In genomic region chr4:173013232-173013932, GRCh38 we compare ENCODE assay signal across 8 cellular contexts.
DNase-seq lines count a peak whose midpoint lies in the region; ATAC-seq and TF ChIP-seq lines count a peak whose summit lies in the region.

No MANE protein-coding gene starts in this region.

- no peak overlapping the region for H3K4me3 Mint-ChIP-seq in activated T-helper 1 cell treated with anti-CD3 and anti-CD28 coated beads, Interleukin-12 subunit alpha, Interleukin-12 subunit beta, Interleukin-2, Interleukin-4 antibody, amounts not matched to agents 30 ng/mL and 10 ng/mL and 1 ng/mL, durations not matched to agents 14 hours and 24 hours and 36 hours

- H2AFZ ChIP-seq in OCI-LY3 (ENCODE audit: low read depth, low read length) = no peak overlapping the region

- no peak overlapping the region for H3K4me2 ChIP-seq in OCI-LY3 (ENCODE audit: low read length)

- DNase-seq in NCI-H2107 treated with DMSO at 0.1 percent for 48 hours (lab: John Stamatoyannopoulos, UW; ENCODE audit: unreplicated experiment) (peak; percentile 39), NCI-H2107 (lab: John Stamatoyannopoulos, UW) (no peak), globus pallidus (ENCODE audit: low spot score) (peak; percentile 43), pulmonary artery endothelial cell (ENCODE audit: low read depth, low spot score) (peak; percentile 5), GM19240 (ENCODE audit: insufficient read length, low spot score) (no peak)
- peak; percentile 14 for DNase-seq in activated T-helper 1 cell treated with anti-CD3 and anti-CD28 coated beads, Interleukin-12 subunit alpha, Interleukin-12 subunit beta, Interleukin-2, Interleukin-4 antibody, amounts not matched to agents 30 ng/mL and 10 ng/mL and 1 ng/mL, durations not matched to agents 14 hours and 24 hours and 36 hours (ENCODE audit: low spot score)

- intact Hi-C loops in activated T-helper 1 cell treated with anti-CD3 and anti-CD28 coated beads, Interleukin-12 subunit alpha, Interleukin-12 subunit beta, Interleukin-2, Interleukin-4 antibody, amounts not matched to agents 30 ng/mL and 10 ng/mL and 1 ng/mL, durations not matched to agents 14 hours and 24 hours and 36 hours (cut with micrococcal nuclease) = loop anchor here (1.0 to 5.0 kb wide), 6 partner anchors 154 to 481 kb away; partner anchors contain the start of gene GALNT7

- no peaks in the 10 kb centered on the region for H3K4me1 ChIP-seq in OCI-LY3 (ENCODE audit: low read length)

- H3K36me3 ChIP-seq in OCI-LY3 (replicated peaks; ENCODE audit: low read depth, low read length) = no peaks in the 10 kb centered on the region

- peaks cover under 1% of the 10 kb centered on the region for H3K27me3 Mint-ChIP-seq in activated T-helper 1 cell treated with anti-CD3 and anti-CD28 coated beads, Interleukin-12 subunit alpha, Interleukin-12 subunit beta, Interleukin-2, Interleukin-4 antibody, amounts not matched to agents 30 ng/mL and 10 ng/mL and 1 ng/mL, durations not matched to agents 14 hours and 24 hours and 36 hours (ENCODE audit: insufficient read depth)

- no peaks in the 10 kb centered on the region for H4K20me1 ChIP-seq in OCI-LY3 (ENCODE audit: insufficient read depth, low read length)

- no peaks in the 10 kb centered on the region for H3K36me3 Mint-ChIP-seq in activated T-helper 1 cell treated with anti-CD3 and anti-CD28 coated beads, Interleukin-12 subunit alpha, Interleukin-12 subunit beta, Interleukin-2, Interleukin-4 antibody, amounts not matched to agents 30 ng/mL and 10 ng/mL and 1 ng/mL, durations not matched to agents 14 hours and 24 hours and 36 hours (ENCODE audit: low read depth)

- no peaks in the 10 kb centered on the region for H3K9me3 ChIP-seq in OCI-LY3 (ENCODE audit: insufficient read depth, low read length)

- no peaks in the 10 kb centered on the region for H3K79me2 ChIP-seq in OCI-LY3 (ENCODE audit: low read length)

- H3K27ac Mint-ChIP-seq in activated T-helper 1 cell treated with anti-CD3 and anti-CD28 coated beads, Interleukin-12 subunit alpha, Interleukin-12 subunit beta, Interleukin-2, Interleukin-4 antibody, amounts not matched to agents 30 ng/mL and 10 ng/mL and 1 ng/mL, durations not matched to agents 14 hours and 24 hours and 36 hours = no peak overlapping the region

- H3K4me3 ChIP-seq in OCI-LY3 (ENCODE audit: low read length) = no peak overlapping the region

- H3K9ac ChIP-seq in OCI-LY3 (ENCODE audit: low read length) = no peak overlapping the region

- H3K4me1 Mint-ChIP-seq in activated T-helper 1 cell treated with anti-CD3 and anti-CD28 coated beads, Interleukin-12 subunit alpha, Interleukin-12 subunit beta, Interleukin-2, Interleukin-4 antibody, amounts not matched to agents 30 ng/mL and 10 ng/mL and 1 ng/mL, durations not matched to agents 14 hours and 24 hours and 36 hours (ENCODE audit: low read depth) = no peaks in the 10 kb centered on the region

- no peaks in the 10 kb centered on the region for H3K27me3 ChIP-seq in OCI-LY3 (ENCODE audit: low read depth, low read length)

- TF ChIP-seq CTCF in OCI-LY3 (IDR thresholded peaks at IDR 0.05; ENCODE audit: low read depth, low read length) = peak; percentile 87

- H3K27ac ChIP-seq in OCI-LY3 (ENCODE audit: low read length) = no peak overlapping the region

- H3K9me3 Mint-ChIP-seq in activated T-helper 1 cell treated with anti-CD3 and anti-CD28 coated beads, Interleukin-12 subunit alpha, Interleukin-12 subunit beta, Interleukin-2, Interleukin-4 antibody, amounts not matched to agents 30 ng/mL and 10 ng/mL and 1 ng/mL, durations not matched to agents 14 hours and 24 hours and 36 hours = no peaks in the 10 kb centered on the region

- peak; percentile 65 for ATAC-seq in HG03159 (IDR thresholded peaks at IDR 0.05; ENCODE audit: unreplicated experiment)

Comparison
In these comparisons a context has a peak if more than half of its experiments do, and no peak if none do; other contexts are left out.
1. DNase-seq: peak in NCI-H2107 treated with DMSO at 0.1 percent for 48 hours (single experiment), activated T-helper 1 cell treated with anti-CD3 and anti-CD28 coated beads, Interleukin-12 subunit alpha, Interleukin-12 subunit beta, Interleukin-2, Interleukin-4 antibody, amounts not matched to agents 30 ng/mL and 10 ng/mL and 1 ng/mL, durations not matched to agents 14 hours and 24 hours and 36 hours (single experiment), globus pallidus (single experiment) and pulmonary artery endothelial cell (single experiment); none in NCI-H2107 (single experiment) and GM19240 (single experiment).